ENCODE assay signal across 7 cellular contexts in the genomic region with DNA sequence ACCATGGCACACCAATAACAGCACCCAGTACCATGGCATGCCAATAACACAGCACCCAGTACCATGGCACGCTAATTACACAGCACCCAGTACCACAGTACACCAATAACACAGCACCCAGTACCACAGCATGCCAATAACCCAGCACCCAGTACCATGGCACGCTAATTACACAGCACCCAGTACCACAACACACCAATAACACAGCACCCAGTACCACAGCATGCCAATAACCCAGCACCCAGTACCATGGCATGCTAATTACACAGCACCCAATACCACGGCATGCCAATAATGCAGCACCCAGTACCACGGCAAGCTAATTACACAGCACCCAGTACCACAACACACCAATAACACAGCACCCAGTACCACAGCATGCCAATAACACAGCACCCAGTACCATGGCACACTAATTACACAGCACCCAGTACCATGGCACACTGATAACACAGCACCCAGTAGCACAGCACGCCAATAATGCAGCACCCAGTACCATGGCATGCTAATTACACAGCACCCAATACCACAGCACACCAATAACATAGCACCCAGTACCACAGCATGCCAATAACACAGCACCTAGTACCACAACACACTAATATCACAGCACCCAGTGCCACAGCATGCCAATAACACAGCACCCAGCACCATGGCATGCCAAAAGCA. TPM values are rescaled to one million over a fixed set of nuclear protein-coding genes. Genes with fewer than 3 reads are reported as not detected.
"Had no signal": no experiment of that assay in that cellular context is flagged by ENCODE, and none has a peak within 500 bp of the region (broad histone marks: within the 10 kb centered on the region; RNA-seq: fewer than 3 reads in every experiment).

No MANE protein-coding gene starts in this region.

RNA-seq across cellular contexts. Expression of a gene that starts 51.3 kb away (rescaled TPM):
- total RNA-seq: esophagus squamous epithelium, kidney, renal cortical epithelial cell had no signal
- polyA plus RNA-seq: naive thymus-derived CD4-positive, alpha-beta T cell had no signal

RNA-seq across cellular contexts. Expression of a gene that starts 53.9 kb away (rescaled TPM):
- total RNA-seq: esophagus squamous epithelium, renal cortical epithelial cell, subcutaneous adipose tissue, thyroid gland had no signal
- polyA plus RNA-seq: liver; naive thymus-derived CD4-positive, alpha-beta T cell had no signal
